18 cellular contexts compared by ENCODE assay signal in genomic region chr10:112601214-112602090, GRCh38.
A peak's percentile ranks its signal among the peaks of the same experiment; 100 is the strongest.
DNase-seq lines count a peak whose midpoint lies in the region; ATAC-seq, FAIRE-seq and TF ChIP-seq lines count a peak whose summit lies in the region.
"Had no signal": no experiment of that assay in that cellular context is flagged by ENCODE, and none has a peak within 500 bp of the region (broad histone marks: within the 10 kb centered on the region; RNA-seq: fewer than 3 reads in every experiment).

No MANE protein-coding gene starts in this region.

- no peak for TF ChIP-seq RAD21 in A549 (conservative IDR thresholded peaks at IDR 0.05 in 1 of 2, IDR thresholded peaks at IDR 0.05 in 1 of 2)

- 0 out of 6 replicates have a peak, but pooled peaks of 1 of the 2 experiments have one; percentile 23 for ATAC-seq in A549
- ATAC-seq in HG02870 (IDR thresholded peaks at IDR 0.05; ENCODE audit: unreplicated experiment): no peak
- ATAC-seq in GM21526 (IDR thresholded peaks at IDR 0.05; ENCODE audit: low FRiP score, unreplicated experiment): no peak
- ATAC-seq: GM12878, HepG2 had no signal

- CTCF ChIA-PET in A549 (lab: Yijun Ruan, JAX): no interaction called here

- TF ChIP-seq POLR2A in A549 (IDR thresholded peaks at IDR 0.05; ENCODE audit: low read length): no peak

- H3K4me1 ChIP-seq in A549: peaks cover 21% of the 10 kb centered on the region
- H3K4me1 ChIP-seq: HAP-1 had no signal

- peak overlapping the region; percentile 54 for H3K4me2 ChIP-seq in A549

- no peak overlapping the region for H3K27ac ChIP-seq in A549
- H3K27ac ChIP-seq: C4-2B, GM23248 had no signal

- DNase-seq in A549 (ENCODE audit: low read depth in 1 of 2, low spot score in 1 of 2) (peak in 1 of 2 experiments; percentile 23), GM19239 (ENCODE audit: insufficient read length, low spot score) (no peak), SK-MEL-5 (ENCODE audit: low read depth, low spot score) (peak; percentile 77), epidermal melanocyte (ENCODE audit: insufficient read length, low spot score) (peak; percentile 21)
- DNase-seq in stimulated activated CD4-positive, alpha-beta T cell treated with anti-CD3 and anti-CD28 coated beads, Interleukin-4, amount 100 ng/mL, for 1 hour: no peak
- DNase-seq: AML-193; CD4-positive, alpha-beta T cell; DMS153; DND-41; EL; GM23248; KG1 had no signal

- TF ChIP-seq CTCF in A549 (IDR thresholded peaks at IDR 0.05): no peak

- no peak for TF ChIP-seq EP300 in A549 (IDR thresholded peaks at IDR 0.05)

- FAIRE-seq in A549 (lab: Jason Lieb, UNC): no peak
- peak; percentile 49 for FAIRE-seq in GM19239 (lab: Jason Lieb, UNC)
- FAIRE-seq: GM12878, HepG2 had no signal

- in situ Hi-C loops in SK-MEL-5 (cut with HindIII; ENCODE audit: low pct_unique_long_range_greater_than_20kb, low sequenced_read_pairs): no loop called here

- no peaks in the 10 kb centered on the region for H3K9me3 ChIP-seq in A549
- H3K9me3 ChIP-seq: HAP-1 had no signal

- POLR2A ChIA-PET in A549 (lab: Yijun Ruan, JAX): no interaction called here

- H3K4me3 ChIP-seq in A549: no peak overlapping the region
- H3K4me3 ChIP-seq: GM12878, GM23248, HAP-1 had no signal

- WGBS in A549 (ENCODE audit: missing lambda C conversion rate): 35% methylated on average over 4 of the region's 4 CpGs

TF ChIP-seq in A549, 52 proteins besides CTCF, POLR2A, EP300 and RAD21:
- peak; percentile 37 for TF ChIP-seq MAFK (IDR thresholded peaks at IDR 0.05; ENCODE audit: partially characterized antibody)
- no peak for TF ChIP-seq ZNF302 (CRISPR knock-in tag; IDR thresholded peaks at IDR 0.05)

Comparison
In these comparisons a context has a peak if more than half of its experiments do, and no peak if none do; other contexts are left out.
1. DNase-seq: peak in SK-MEL-5 (single experiment) and epidermal melanocyte (single experiment); none in GM19239 (single experiment) and stimulated activated CD4-positive, alpha-beta T cell treated with anti-CD3 and anti-CD28 coated beads, Interleukin-4, amount 100 ng/mL, for 1 hour (single experiment).